28 cellular contexts compared by ENCODE assay signal in the genomic region with DNA sequence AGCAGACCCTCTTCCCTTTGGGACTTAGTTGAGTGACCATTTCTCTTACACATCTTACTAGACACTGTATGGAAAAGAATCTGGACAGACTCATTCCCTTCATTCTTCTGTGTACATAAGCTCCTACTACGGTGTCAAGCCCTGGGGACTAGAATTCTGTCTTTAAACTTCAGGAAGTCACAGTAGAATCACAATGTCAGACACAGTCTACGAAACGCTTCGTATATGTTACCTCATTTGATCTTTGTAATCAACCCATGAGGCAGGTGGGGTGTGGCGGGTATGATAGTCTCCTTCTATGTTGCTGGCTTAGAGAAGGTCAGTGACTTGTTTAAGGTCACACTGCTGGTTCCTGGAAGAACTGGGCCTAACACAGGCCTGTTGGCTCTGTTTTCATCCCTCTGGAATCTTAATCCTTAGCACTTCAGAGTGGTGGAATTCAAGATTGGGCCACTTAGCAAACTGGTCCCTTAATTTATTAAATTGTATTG. TPM values are rescaled to one million over a fixed set of nuclear protein-coding genes. Genes with fewer than 3 reads are reported as not detected.
DNase-seq lines count a peak whose midpoint lies in the region; ATAC-seq and TF ChIP-seq lines count a peak whose summit lies in the region.
"Had no signal": no experiment of that assay in that cellular context is flagged by ENCODE, and none has a peak within 500 bp of the region (broad histone marks: within the 10 kb centered on the region; RNA-seq: fewer than 3 reads in every experiment).

No MANE protein-coding gene starts in this region.

- H3K23ac ChIP-seq in trophoblast cell (ENCODE audit: low read length), result no peak overlapping the region

- H2BK12ac ChIP-seq in trophoblast cell (ENCODE audit: low read length), result no peak overlapping the region

- H3K4ac ChIP-seq in trophoblast cell (ENCODE audit: low read depth, low read length), result no peak overlapping the region

- no peak for TF ChIP-seq CTCF in CD4-positive, alpha-beta T cell (IDR thresholded peaks at IDR 0.05)
- TF ChIP-seq CTCF in spleen (IDR thresholded peaks at IDR 0.05 in 8 of 11, conservative IDR thresholded peaks at IDR 0.05 in 3 of 11), result no peak

- no peak overlapping the region for H4K12ac ChIP-seq in trophoblast cell (ENCODE audit: low read depth, low read length)

- H3K4me3 ChIP-seq in trophoblast cell (ENCODE audit: low read depth, low read length) (no peak overlapping the region), spleen (no peak overlapping the region)
- H3K4me3 ChIP-seq: breast epithelium, esophagus squamous epithelium, GM12878, hepatocyte had no signal

- peaks cover 4% of the 10 kb centered on the region for H3K79me1 ChIP-seq in trophoblast cell (ENCODE audit: low read length)

- CTCF ChIA-PET in CD4-positive, alpha-beta T cell (lab: Charles Lee), result interaction anchor here (0.6 kb wide), 1 partner anchor 21 kb away, joined by 3 read pairs; no protein-coding TSS in a partner anchor

- DNase-seq in CD4-positive, alpha-beta T cell, result no peak
- DNase-seq in NCI-H69 (lab: John Stamatoyannopoulos, UW), result peak; percentile 64
- peak; percentile 15 to 40 for DNase-seq in erythroblast (lab: John Stamatoyannopoulos, UW)
- DNase-seq in trophoblast cell, result peak; percentile 10 to 61
- DNase-seq in spleen, result no peak
- DNase-seq in NK-92 treated with Interleukin-12 subunit alpha and Interleukin-12 subunit beta, amount 100 ng/mL, for 24 hours (lab: John Stamatoyannopoulos, UW), result no peak
- DNase-seq in stimulated activated CD4-positive, alpha-beta T cell treated with anti-CD3 and anti-CD28 coated beads, Interleukin-4, amount 100 ng/mL, for 4 hours, result no peak
- no peak for DNase-seq in T-helper 2 cell
- DNase-seq: activated CD4-positive, alpha-beta T cell treated with anti-CD3 and anti-CD28 coated beads, Interleukin-2, amount 10 ng/mL, durations not matched to agents 7 days and 5 days; activated naive CD4-positive, alpha-beta T cell treated with anti-CD3 and anti-CD28 coated beads, Interleukin-2, amount 10 ng/mL, durations not matched to agents 7 days and 5 days; amygdala; cortex of kidney; effector memory CD8-positive, alpha-beta T cell; esophagus squamous epithelium; KG1; left cardiac atrium; naive B cell; NCI-H1417 treated with DMSO at 0.1 percent for 48 hours; NCI-H2081; NCI-H345; NCI-H774; OCI-M1; retina had no signal

- no peak overlapping the region for H4K91ac ChIP-seq in trophoblast cell (ENCODE audit: low read depth, low read length)

- H2AFZ ChIP-seq in trophoblast cell (ENCODE audit: insufficient read depth, low read length, poor library complexity), result no peak overlapping the region
- H2AFZ ChIP-seq: hepatocyte had no signal

- no CpG with 5 or more reads among the region's 5 CpGs for WGBS in trophoblast cell (ENCODE audit: extremely low coverage, insufficient coverage, insufficient read length)
- 77 to 94% (median 80%) methylated on average over 5 of the region's 5 CpGs for WGBS in spleen, 5 donors

- H3K9ac ChIP-seq in trophoblast cell (ENCODE audit: low read length), result no peak overlapping the region

- H3K79me2 ChIP-seq in trophoblast cell (ENCODE audit: control insufficient read depth, insufficient read depth, low read length, poor library complexity), result no peaks in the 10 kb centered on the region
- H3K79me2 ChIP-seq: hepatocyte had no signal

- peaks cover 42% of the 10 kb centered on the region for H3K4me1 Mint-ChIP-seq in CD4-positive, alpha-beta T cell (ENCODE audit: low read depth)

- H3K27me3 ChIP-seq in CD4-positive, alpha-beta T cell (ENCODE audit: control insufficient read depth, insufficient read depth, low read length), result no peaks in the 10 kb centered on the region
- no peaks in the 10 kb centered on the region for H3K27me3 ChIP-seq in trophoblast cell (ENCODE audit: insufficient read depth, low read length)
- no peaks in the 10 kb centered on the region for H3K27me3 ChIP-seq in spleen (replicated peaks in 1 of 7)
- H3K27me3 ChIP-seq: breast epithelium, esophagus squamous epithelium, hepatocyte had no signal

- peak overlapping the region; percentile 25 for H3K27ac Mint-ChIP-seq in CD4-positive, alpha-beta T cell
- H3K27ac Mint-ChIP-seq: activated CD4-positive, alpha-beta T cell treated with anti-CD3 and anti-CD28 coated beads, Interleukin-2, amount 10 ng/mL, durations not matched to agents 7 days and 5 days; activated naive CD4-positive, alpha-beta T cell treated with anti-CD3 and anti-CD28 coated beads, Interleukin-2, amount 10 ng/mL, durations not matched to agents 7 days and 5 days; naive B cell had no signal

- peaks cover 12 to 16% of the 10 kb centered on the region in 2 experiments for H3K4me1 ChIP-seq in trophoblast cell (ENCODE audit: control insufficient read depth in 1 of 2, insufficient read depth in 2 of 2, low read length in 2 of 2)
- peaks cover 0 to 24% (median 15%) of the 10 kb centered on the region in 6 donors for H3K4me1 ChIP-seq in spleen
- H3K4me1 ChIP-seq: breast epithelium had no signal

- H2BK120ac ChIP-seq in trophoblast cell (ENCODE audit: insufficient read depth, low read length, poor library complexity), result no peak overlapping the region

- H3K9me3 ChIP-seq in CD4-positive, alpha-beta T cell (ENCODE audit: control insufficient read depth, low read length), result no peaks in the 10 kb centered on the region
- no peaks in the 10 kb centered on the region for H3K9me3 ChIP-seq in trophoblast cell (ENCODE audit: insufficient read depth, low read depth, low read length)
- H3K9me3 ChIP-seq in spleen, result no peaks in the 10 kb centered on the region
- H3K9me3 ChIP-seq: breast epithelium, esophagus squamous epithelium had no signal

- H3K4me3 Mint-ChIP-seq in CD4-positive, alpha-beta T cell, result no peak overlapping the region
- H3K4me3 Mint-ChIP-seq: activated CD4-positive, alpha-beta T cell treated with anti-CD3 and anti-CD28 coated beads, Interleukin-2, amount 10 ng/mL, durations not matched to agents 7 days and 5 days; activated naive CD4-positive, alpha-beta T cell treated with anti-CD3 and anti-CD28 coated beads, Interleukin-2, amount 10 ng/mL, durations not matched to agents 7 days and 5 days; effector memory CD8-positive, alpha-beta T cell; naive B cell had no signal

- H3K18ac ChIP-seq in trophoblast cell (ENCODE audit: low read length), result no peak overlapping the region

- no peak overlapping the region for H3K4me2 ChIP-seq in trophoblast cell (ENCODE audit: low read length)
- H3K4me2 ChIP-seq: hepatocyte had no signal

- TF ChIP-seq POLR2A in erythroblast (IDR thresholded peaks at IDR 0.05; ENCODE audit: low read length), result no peak
- TF ChIP-seq POLR2A in spleen (IDR thresholded peaks at IDR 0.05), result no peak

- H4K8ac ChIP-seq in trophoblast cell (ENCODE audit: low read depth, low read length), result no peak overlapping the region

- H2BK5ac ChIP-seq in trophoblast cell (ENCODE audit: low read depth, low read length, poor library complexity), result peak overlapping the region; percentile 15

- H3K36me3 ChIP-seq in trophoblast cell (ENCODE audit: control insufficient read depth in 1 of 2, insufficient read depth in 2 of 2, low read length in 2 of 2) (peaks cover 3% of the 10 kb centered on the region in 2 experiments), spleen (peaks cover 0 to 5% (median 0%) of the 10 kb centered on the region in 6 donors)
- H3K36me3 ChIP-seq: breast epithelium, esophagus squamous epithelium had no signal

- H3K36me3 Mint-ChIP-seq in CD4-positive, alpha-beta T cell (ENCODE audit: low read depth), result no peaks in the 10 kb centered on the region

- no peak for ATAC-seq in CD4-positive, alpha-beta T cell (ENCODE audit: poor library complexity)
- ATAC-seq: effector memory CD8-positive, alpha-beta T cell; GM12878; HCT116; left cardiac atrium had no signal

- no peak overlapping the region for H3K27ac ChIP-seq in CD4-positive, alpha-beta T cell (ENCODE audit: low read depth, low read length)
- H3K27ac ChIP-seq in trophoblast cell (ENCODE audit: low read depth, low read length), result no peak overlapping the region
- peak overlapping the region in 1 of 8 donors; percentile 9 for H3K27ac ChIP-seq in spleen
- H3K27ac ChIP-seq: breast epithelium, C4-2B, esophagus squamous epithelium, hepatocyte had no signal

- no peaks in the 10 kb centered on the region for H3K27me3 Mint-ChIP-seq in CD4-positive, alpha-beta T cell
- H3K27me3 Mint-ChIP-seq: activated CD4-positive, alpha-beta T cell treated with anti-CD3 and anti-CD28 coated beads, Interleukin-2, amount 10 ng/mL, durations not matched to agents 7 days and 5 days; activated naive CD4-positive, alpha-beta T cell treated with anti-CD3 and anti-CD28 coated beads, Interleukin-2, amount 10 ng/mL, durations not matched to agents 7 days and 5 days; effector memory CD8-positive, alpha-beta T cell; naive B cell had no signal

- no peak overlapping the region for H2AK5ac ChIP-seq in trophoblast cell (ENCODE audit: low read length)

- H3K9me3 Mint-ChIP-seq in CD4-positive, alpha-beta T cell, result no peaks in the 10 kb centered on the region
- H3K9me3 Mint-ChIP-seq: activated CD4-positive, alpha-beta T cell treated with anti-CD3 and anti-CD28 coated beads, Interleukin-2, amount 10 ng/mL, durations not matched to agents 7 days and 5 days; activated naive CD4-positive, alpha-beta T cell treated with anti-CD3 and anti-CD28 coated beads, Interleukin-2, amount 10 ng/mL, durations not matched to agents 7 days and 5 days; effector memory CD8-positive, alpha-beta T cell; naive B cell had no signal

- POLR2A ChIA-PET in CD4-positive, alpha-beta T cell (lab: Charles Lee), result no interaction called here

- no peak overlapping the region for H3K14ac ChIP-seq in trophoblast cell (ENCODE audit: low read length)

- intact Hi-C loops in CD4-positive, alpha-beta T cell (cut with DNase I, micrococcal nuclease), result loop anchor here in 1 of 2 experiments (5.0 kb wide), 2 partner anchors 41 to 44 kb away; partner anchors contain the start of gene SLC25A30
- intact Hi-C loops in spleen (cut with DNase I; ENCODE audit: low total_unique reads), result no loop called here

RNA-seq across cellular contexts. Expression of gene TPT1, which starts 32.2 kb away (rescaled TPM):
- total RNA-seq in CD4-positive, alpha-beta T cell, result 1,000 to 10,000 TPM; 8,742 to 8,834 TPM
- 3,985 and 4,109 TPM in 2 replicates for polyA plus RNA-seq in trophoblast cell (2013)
- total RNA-seq in spleen, result 1,000 to 10,000 TPM; 2,558 to 4,574 (median 2,990) TPM
- polyA plus RNA-seq in spleen, result over 10,000 TPM in 2 of 3 donors, 1,000 to 10,000 TPM in 1; 9,869 to 10,629 (median 10,206) TPM

RNA-seq across cellular contexts. Expression of gene SLC25A30, which starts 45.0 kb away (rescaled TPM):
- total RNA-seq in CD4-positive, alpha-beta T cell, result 10 to 100 TPM; 23.2 to 28.6 TPM
- 8.9 and 9.3 TPM in 2 replicates for polyA plus RNA-seq in trophoblast cell (2013)
- 10 to 100 TPM; 16.6 to 31.9 (median 23.5) TPM for total RNA-seq in spleen
- 10 to 100 TPM in 1 of 3 donors, 1 to 10 TPM in 2; 5.9 to 14.8 (median 6.7) TPM for polyA plus RNA-seq in spleen

Comparison
In these comparisons a context has a peak if more than half of its experiments do, and no peak if none do; other contexts are left out.
1. DNase-seq: peak in NCI-H69 (single experiment), erythroblast (2 of 2) and trophoblast cell (2 of 2); none in CD4-positive, alpha-beta T cell (0 of 10), spleen (single experiment), NK-92 treated with Interleukin-12 subunit alpha and Interleukin-12 subunit beta, amount 100 ng/mL, for 24 hours (single experiment), stimulated activated CD4-positive, alpha-beta T cell treated with anti-CD3 and anti-CD28 coated beads, Interleukin-4, amount 100 ng/mL, for 4 hours (0 of 2) and T-helper 2 cell (0 of 5).